Comparison of ENCODE assay signal across 8 cellular contexts in the genomic region with DNA sequence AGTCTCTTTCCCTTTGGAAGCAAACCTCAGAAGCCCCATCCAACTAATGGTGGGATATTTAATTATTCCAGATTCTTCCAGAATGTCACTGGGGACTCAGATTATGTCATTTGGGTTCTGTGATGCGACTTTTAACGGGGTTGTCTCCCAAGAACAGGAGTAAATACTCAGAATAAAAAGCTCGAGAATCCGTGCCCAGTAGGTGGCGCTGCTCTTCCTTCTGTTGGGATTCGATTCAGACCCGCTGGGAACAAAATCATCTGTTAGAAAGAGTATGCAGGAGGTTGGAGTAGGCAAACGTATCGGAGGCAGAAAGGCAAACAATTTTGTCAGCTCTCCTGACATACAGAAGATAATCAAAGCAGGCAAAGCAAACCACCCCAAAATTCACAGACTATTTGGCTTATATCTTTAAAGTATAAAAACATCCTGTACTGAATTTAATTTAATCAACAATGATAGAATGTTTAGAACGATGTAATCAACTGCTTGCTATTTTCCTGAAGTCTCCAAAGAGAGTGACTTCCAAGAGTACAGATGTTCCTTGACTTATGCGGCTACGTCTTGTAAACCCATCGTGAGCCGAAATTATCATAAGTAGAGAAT.
DNase-seq lines count a peak whose midpoint lies in the region; ATAC-seq, FAIRE-seq and TF ChIP-seq lines count a peak whose summit lies in the region.

No MANE protein-coding gene starts in this region.

- H3K27me3 Mint-ChIP-seq in activated CD4-positive, alpha-beta T cell treated with anti-CD3 and anti-CD28 coated beads for 36 hours: peaks cover 38% of the 10 kb centered on the region

- CTCF ChIA-PET in activated CD4-positive, alpha-beta T cell treated with anti-CD3 and anti-CD28 coated beads for 36 hours (lab: Charles Lee): interaction anchor here (0.5 to 3.4 kb wide), 25 partner anchors 8 to 517 kb away, joined by 3 to 33 read pairs (median 4); partner anchors contain the start of gene TTC23L
- CTCF ChIA-PET in HepG2 (lab: Yijun Ruan, JAX; ENCODE audit: low intra/inter-chr PET ratio, low total read pairs): interaction anchor here (1.2 to 2.4 kb wide), 4 partner anchors 12 to 412 kb away, joined by 4 to 16 read pairs (median 8); no protein-coding TSS in a partner anchor

- POLR2A ChIA-PET in activated CD4-positive, alpha-beta T cell treated with anti-CD3 and anti-CD28 coated beads for 36 hours (lab: Charles Lee): no interaction called here
- POLR2A ChIA-PET in HepG2 (lab: Yijun Ruan, JAX): interaction anchor here (0.7 to 3.1 kb wide), 8 partner anchors 16 to 443 kb away, joined by 3 to 17 read pairs (median 5); partner anchors contain the start of genes BRIX1, DNAJC21, RAD1 and RAI14

- BruUV-seq in HepG2 (replicated peaks; lab: Mats Ljungman, UMichigan): no TSS peak

- no peaks in the 10 kb centered on the region for H3K36me3 Mint-ChIP-seq in activated CD4-positive, alpha-beta T cell treated with anti-CD3 and anti-CD28 coated beads for 36 hours (ENCODE audit: low read depth)

- TF ChIP-seq EP300 in HepG2 (IDR thresholded peaks at IDR 0.05; ENCODE audit: low read depth in 2 of 2, low read length in 2 of 2) (0 out of 4 replicates have a peak, but pooled peaks of 1 of the 2 experiments have one; percentile 4), HepG2 (CRISPR knock-in tag; IDR thresholded peaks at IDR 0.05; ENCODE audit: borderline replicate concordance) (no peak)

- no peaks in the 10 kb centered on the region for H4K20me1 ChIP-seq in HepG2 (ENCODE audit: insufficient read depth, low read length)

- peak; percentile 81 for FAIRE-seq in HepG2 (lab: Jason Lieb, UNC)

- H3K4me2 ChIP-seq in HepG2 (ENCODE audit: low read depth, low read length): peak overlapping the region; percentile 90

- peak overlapping the region; percentile 59 for H3K9ac ChIP-seq in HepG2 (ENCODE audit: insufficient read depth, low read depth, low read length)

- peaks cover 77% of the 10 kb centered on the region for H3K4me1 ChIP-seq in HepG2 (ENCODE audit: insufficient read depth, low read length)

- H3K9me3 ChIP-seq in HepG2 (ENCODE audit: low read length): no peaks in the 10 kb centered on the region

- peak; percentile 74 for DNase-seq in Daoy (ENCODE audit: low read depth)
- DNase-seq in NCI-H446 treated with DMSO at 0.1 percent for 48 hours (lab: John Stamatoyannopoulos, UW): peak; percentile 74
- peak; percentile 86 for DNase-seq in activated CD4-positive, alpha-beta T cell treated with anti-CD3 and anti-CD28 coated beads for 36 hours
- no peak for DNase-seq in coronary artery (ENCODE audit: low spot score)
- DNase-seq in HepG2 (ENCODE audit: low spot score): peak; percentile 83
- DNase-seq in stimulated activated CD4-positive, alpha-beta T cell treated with anti-CD3 and anti-CD28 coated beads, Interleukin-4, amount 100 ng/mL, for 48 hours (ENCODE audit: low read depth in 2 of 2): peak; percentile 61 to 69

- H3K27ac ChIP-seq in coronary artery (peak overlapping the region; percentile 87 to 93), HepG2 (ENCODE audit: extremely low read length, insufficient read depth, low read length) (peak overlapping the region; percentile 85)

- H3K79me2 ChIP-seq in HepG2 (ENCODE audit: insufficient read depth, low read length): no peaks in the 10 kb centered on the region

- in situ Hi-C loops in HepG2 (cut with HindIII; ENCODE audit: extremely low pct_ligation_motif_present, low pct_unique_long_range_greater_than_20kb): loop anchor here (5.0 to 10.0 kb wide), 4 partner anchors 49 to 519 kb away; partner anchors contain the start of gene RAI14

- no peak for TF ChIP-seq POLR2A in HepG2 (IDR thresholded peaks at IDR 0.05; ENCODE audit: insufficient read depth in 1 of 2, low read depth in 2 of 2, low read length in 2 of 2)

- no peaks in the 10 kb centered on the region for H3K36me3 ChIP-seq in HepG2 (replicated peaks in 1 of 2; ENCODE audit: control insufficient read depth in 1 of 2, insufficient read depth in 2 of 2, low read length in 2 of 2)

- no peak overlapping the region for H3K4me3 Mint-ChIP-seq in activated CD4-positive, alpha-beta T cell treated with anti-CD3 and anti-CD28 coated beads for 36 hours

- no peaks in the 10 kb centered on the region for H3K9me3 Mint-ChIP-seq in activated CD4-positive, alpha-beta T cell treated with anti-CD3 and anti-CD28 coated beads for 36 hours (ENCODE audit: low read depth)

- peak; percentile 77 for TF ChIP-seq RAD21 in HepG2 (CRISPR knock-in tag; IDR thresholded peaks at IDR 0.05)

- 0 out of 5 replicates have a peak, but pooled peaks cover 0 to 7% of the 10 kb centered on the region in 2 experiments for H3K27me3 ChIP-seq in HepG2 (ENCODE audit: control insufficient read depth in 1 of 2, insufficient read depth in 2 of 2, low read length in 2 of 2)

- WGBS in HepG2 (ENCODE audit: low lambda C conversion rate): 17% methylated on average over 14 of the region's 14 CpGs

- no peak overlapping the region for H3K27ac Mint-ChIP-seq in activated CD4-positive, alpha-beta T cell treated with anti-CD3 and anti-CD28 coated beads for 36 hours

- TF ChIP-seq CTCF in coronary artery (IDR thresholded peaks at IDR 0.05): peak; percentile 57
- peak; percentile 88 for TF ChIP-seq CTCF in HepG2 (CRISPR knock-in tag; IDR thresholded peaks at IDR 0.05)

- H3K4me3 ChIP-seq in coronary artery (no peak overlapping the region), HepG2 (replicated peaks in 1 of 3; ENCODE audit: insufficient read depth in 1 of 3, low read depth in 2 of 3, low read length in 3 of 3) (peak overlapping the region; percentile 21 to 58 (median 33); a peak in 4 of 6 replicates)

- intact Hi-C loops in activated CD4-positive, alpha-beta T cell treated with anti-CD3 and anti-CD28 coated beads for 36 hours (cut with DNase I, micrococcal nuclease): loop anchor here (1.0 to 5.0 kb wide), 5 partner anchors 36 to 517 kb away; no protein-coding TSS in a partner anchor
- intact Hi-C loops in HepG2 (cut with micrococcal nuclease; ENCODE audit: unreplicated experiment): loop anchor here (1.0 to 5.0 kb wide), 6 partner anchors 52 to 412 kb away; partner anchors contain the start of gene TTC23L

- ATAC-seq in HG03139 (IDR thresholded peaks at IDR 0.05; ENCODE audit: unreplicated experiment) (peak; percentile 52), HepG2 (peak; percentile 49), HG03025 (IDR thresholded peaks at IDR 0.05; ENCODE audit: low FRiP score, unreplicated experiment) (no peak)
- peak; percentile 58 for ATAC-seq in activated CD4-positive, alpha-beta T cell treated with anti-CD3 and anti-CD28 coated beads for 36 hours

- H2AFZ ChIP-seq in HepG2 (ENCODE audit: low read length): no peak overlapping the region

- H3K4me1 Mint-ChIP-seq in activated CD4-positive, alpha-beta T cell treated with anti-CD3 and anti-CD28 coated beads for 36 hours: peaks cover 8% of the 10 kb centered on the region

TF ChIP-seq in HepG2, 621 proteins besides CTCF, POLR2A, EP300 and RAD21 (continues in another document):
- TF ChIP-seq, protein P1, sequence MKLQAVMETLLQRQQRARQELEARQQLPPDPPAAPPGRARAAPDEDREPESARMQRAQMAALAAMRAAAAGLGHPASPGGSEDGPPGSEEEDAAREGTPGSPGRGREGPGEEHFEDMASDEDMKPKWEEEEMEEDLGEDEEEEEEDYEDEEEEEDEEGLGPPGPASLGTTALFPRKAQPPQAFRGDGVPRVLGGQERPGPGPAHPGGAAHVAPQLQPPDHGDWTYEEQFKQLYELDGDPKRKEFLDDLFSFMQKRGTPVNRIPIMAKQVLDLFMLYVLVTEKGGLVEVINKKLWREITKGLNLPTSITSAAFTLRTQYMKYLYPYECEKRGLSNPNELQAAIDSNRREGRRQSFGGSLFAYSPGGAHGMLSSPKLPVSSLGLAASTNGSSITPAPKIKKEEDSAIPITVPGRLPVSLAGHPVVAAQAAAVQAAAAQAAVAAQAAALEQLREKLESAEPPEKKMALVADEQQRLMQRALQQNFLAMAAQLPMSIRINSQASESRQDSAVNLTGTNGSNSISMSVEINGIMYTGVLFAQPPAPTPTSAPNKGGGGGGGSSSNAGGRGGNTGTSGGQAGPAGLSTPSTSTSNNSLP (IDR thresholded peaks at IDR 0.05; ENCODE audit: low read depth, low read length): peak; percentile 63
- TF ChIP-seq, protein P2, sequence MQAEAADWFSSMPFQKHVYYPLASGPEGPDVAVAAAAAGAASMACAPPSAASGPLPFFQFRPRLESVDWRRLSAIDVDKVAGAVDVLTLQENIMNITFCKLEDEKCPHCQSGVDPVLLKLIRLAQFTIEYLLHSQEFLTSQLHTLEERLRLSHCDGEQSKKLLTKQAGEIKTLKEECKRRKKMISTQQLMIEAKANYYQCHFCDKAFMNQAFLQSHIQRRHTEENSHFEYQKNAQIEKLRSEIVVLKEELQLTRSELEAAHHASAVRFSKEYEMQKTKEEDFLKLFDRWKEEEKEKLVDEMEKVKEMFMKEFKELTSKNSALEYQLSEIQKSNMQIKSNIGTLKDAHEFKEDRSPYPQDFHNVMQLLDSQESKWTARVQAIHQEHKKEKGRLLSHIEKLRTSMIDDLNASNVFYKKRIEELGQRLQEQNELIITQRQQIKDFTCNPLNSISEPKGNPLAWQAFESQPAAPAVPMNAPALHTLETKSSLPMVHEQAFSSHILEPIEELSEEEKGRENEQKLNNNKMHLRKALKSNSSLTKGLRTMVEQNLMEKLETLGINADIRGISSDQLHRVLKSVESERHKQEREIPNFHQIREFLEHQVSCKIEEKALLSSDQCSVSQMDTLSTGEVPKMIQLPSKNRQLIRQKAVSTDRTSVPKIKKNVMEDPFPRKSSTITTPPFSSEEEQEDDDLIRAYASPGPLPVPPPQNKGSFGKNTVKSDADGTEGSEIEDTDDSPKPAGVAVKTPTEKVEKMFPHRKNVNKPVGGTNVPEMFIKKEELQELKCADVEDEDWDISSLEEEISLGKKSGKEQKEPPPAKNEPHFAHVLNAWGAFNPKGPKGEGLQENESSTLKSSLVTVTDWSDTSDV (CRISPR knock-in tag; IDR thresholded peaks at IDR 0.05): no peak
- no peak for TF ChIP-seq ZNF274 (CRISPR knock-in tag; IDR thresholded peaks at IDR 0.05)
- 0 out of 2 replicates have a peak, but pooled peaks have one; percentile 21 for TF ChIP-seq FOXA3 (CRISPR knock-in tag; IDR thresholded peaks at IDR 0.05)
- no peak for TF ChIP-seq ZNF678 (CRISPR knock-in tag; IDR thresholded peaks at IDR 0.05)
- TF ChIP-seq JARID2 (CRISPR knock-in tag; IDR thresholded peaks at IDR 0.05; ENCODE audit: insufficient replicate concordance): no peak
- TF ChIP-seq ZNF263 (CRISPR knock-in tag; IDR thresholded peaks at IDR 0.05): no peak
- TF ChIP-seq ZMYM4 (CRISPR knock-in tag; IDR thresholded peaks at IDR 0.05): no peak
- TF ChIP-seq ZNF780A (CRISPR knock-in tag; IDR thresholded peaks at IDR 0.05): no peak
- TF ChIP-seq PAWR (CRISPR knock-in tag; IDR thresholded peaks at IDR 0.05; ENCODE audit: borderline replicate concordance): no peak
- TF ChIP-seq, protein P3, sequence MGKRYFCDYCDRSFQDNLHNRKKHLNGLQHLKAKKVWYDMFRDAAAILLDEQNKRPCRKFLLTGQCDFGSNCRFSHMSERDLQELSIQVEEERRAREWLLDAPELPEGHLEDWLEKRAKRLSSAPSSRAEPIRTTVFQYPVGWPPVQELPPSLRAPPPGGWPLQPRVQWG (CRISPR knock-in tag; IDR thresholded peaks at IDR 0.05; ENCODE audit: borderline replicate concordance, low read depth): no peak
- TF ChIP-seq HES4 (CRISPR knock-in tag; IDR thresholded peaks at IDR 0.05; ENCODE audit: borderline replicate concordance): no peak
